1 cellular context compared by ENCODE assay signal in the genomic region with DNA sequence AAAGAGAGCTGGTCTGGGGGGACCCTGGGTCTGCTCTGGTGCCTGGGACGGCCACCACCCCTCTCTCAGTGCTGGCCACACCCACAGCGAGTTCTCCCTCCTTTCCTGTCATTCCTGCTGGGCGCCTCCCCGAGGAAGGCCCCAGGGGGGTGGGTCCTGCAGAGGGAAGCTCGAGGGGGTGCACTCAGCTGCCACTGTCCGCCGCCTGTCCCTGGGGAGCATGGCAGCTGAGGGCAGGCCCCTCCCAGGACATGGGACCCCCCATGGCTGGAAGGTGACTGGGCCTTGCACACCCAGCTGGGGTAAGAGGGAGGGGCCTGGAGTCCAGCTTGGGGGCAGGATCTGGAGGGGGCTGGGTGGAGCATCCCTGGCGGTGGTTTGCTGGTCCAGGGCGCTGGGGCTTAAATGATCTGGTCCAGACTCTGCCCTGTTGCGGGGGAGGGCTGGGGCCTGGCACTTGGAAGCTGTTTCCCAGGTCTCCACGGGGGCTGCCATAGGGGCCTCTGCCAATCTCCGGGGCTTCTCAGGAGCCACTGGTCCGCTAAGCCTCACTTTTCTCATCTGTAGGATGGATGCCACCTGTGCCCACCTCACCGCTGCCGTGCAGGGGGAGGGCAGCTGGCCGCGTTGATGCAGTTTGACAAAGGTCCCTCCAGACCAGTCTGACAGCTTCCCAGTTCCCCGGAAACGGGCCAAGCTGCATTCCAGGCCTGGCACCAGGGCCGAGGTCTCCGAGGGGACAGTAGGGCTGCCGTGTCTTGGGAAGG.
TF ChIP-seq lines count a peak whose summit lies in the region.

No MANE protein-coding gene starts in this region.

TF ChIP-seq in GM23338, 12 proteins besides CTCF, POLR2A, EP300 and RAD21 (continued from another document):
- TF ChIP-seq, protein P1, sequence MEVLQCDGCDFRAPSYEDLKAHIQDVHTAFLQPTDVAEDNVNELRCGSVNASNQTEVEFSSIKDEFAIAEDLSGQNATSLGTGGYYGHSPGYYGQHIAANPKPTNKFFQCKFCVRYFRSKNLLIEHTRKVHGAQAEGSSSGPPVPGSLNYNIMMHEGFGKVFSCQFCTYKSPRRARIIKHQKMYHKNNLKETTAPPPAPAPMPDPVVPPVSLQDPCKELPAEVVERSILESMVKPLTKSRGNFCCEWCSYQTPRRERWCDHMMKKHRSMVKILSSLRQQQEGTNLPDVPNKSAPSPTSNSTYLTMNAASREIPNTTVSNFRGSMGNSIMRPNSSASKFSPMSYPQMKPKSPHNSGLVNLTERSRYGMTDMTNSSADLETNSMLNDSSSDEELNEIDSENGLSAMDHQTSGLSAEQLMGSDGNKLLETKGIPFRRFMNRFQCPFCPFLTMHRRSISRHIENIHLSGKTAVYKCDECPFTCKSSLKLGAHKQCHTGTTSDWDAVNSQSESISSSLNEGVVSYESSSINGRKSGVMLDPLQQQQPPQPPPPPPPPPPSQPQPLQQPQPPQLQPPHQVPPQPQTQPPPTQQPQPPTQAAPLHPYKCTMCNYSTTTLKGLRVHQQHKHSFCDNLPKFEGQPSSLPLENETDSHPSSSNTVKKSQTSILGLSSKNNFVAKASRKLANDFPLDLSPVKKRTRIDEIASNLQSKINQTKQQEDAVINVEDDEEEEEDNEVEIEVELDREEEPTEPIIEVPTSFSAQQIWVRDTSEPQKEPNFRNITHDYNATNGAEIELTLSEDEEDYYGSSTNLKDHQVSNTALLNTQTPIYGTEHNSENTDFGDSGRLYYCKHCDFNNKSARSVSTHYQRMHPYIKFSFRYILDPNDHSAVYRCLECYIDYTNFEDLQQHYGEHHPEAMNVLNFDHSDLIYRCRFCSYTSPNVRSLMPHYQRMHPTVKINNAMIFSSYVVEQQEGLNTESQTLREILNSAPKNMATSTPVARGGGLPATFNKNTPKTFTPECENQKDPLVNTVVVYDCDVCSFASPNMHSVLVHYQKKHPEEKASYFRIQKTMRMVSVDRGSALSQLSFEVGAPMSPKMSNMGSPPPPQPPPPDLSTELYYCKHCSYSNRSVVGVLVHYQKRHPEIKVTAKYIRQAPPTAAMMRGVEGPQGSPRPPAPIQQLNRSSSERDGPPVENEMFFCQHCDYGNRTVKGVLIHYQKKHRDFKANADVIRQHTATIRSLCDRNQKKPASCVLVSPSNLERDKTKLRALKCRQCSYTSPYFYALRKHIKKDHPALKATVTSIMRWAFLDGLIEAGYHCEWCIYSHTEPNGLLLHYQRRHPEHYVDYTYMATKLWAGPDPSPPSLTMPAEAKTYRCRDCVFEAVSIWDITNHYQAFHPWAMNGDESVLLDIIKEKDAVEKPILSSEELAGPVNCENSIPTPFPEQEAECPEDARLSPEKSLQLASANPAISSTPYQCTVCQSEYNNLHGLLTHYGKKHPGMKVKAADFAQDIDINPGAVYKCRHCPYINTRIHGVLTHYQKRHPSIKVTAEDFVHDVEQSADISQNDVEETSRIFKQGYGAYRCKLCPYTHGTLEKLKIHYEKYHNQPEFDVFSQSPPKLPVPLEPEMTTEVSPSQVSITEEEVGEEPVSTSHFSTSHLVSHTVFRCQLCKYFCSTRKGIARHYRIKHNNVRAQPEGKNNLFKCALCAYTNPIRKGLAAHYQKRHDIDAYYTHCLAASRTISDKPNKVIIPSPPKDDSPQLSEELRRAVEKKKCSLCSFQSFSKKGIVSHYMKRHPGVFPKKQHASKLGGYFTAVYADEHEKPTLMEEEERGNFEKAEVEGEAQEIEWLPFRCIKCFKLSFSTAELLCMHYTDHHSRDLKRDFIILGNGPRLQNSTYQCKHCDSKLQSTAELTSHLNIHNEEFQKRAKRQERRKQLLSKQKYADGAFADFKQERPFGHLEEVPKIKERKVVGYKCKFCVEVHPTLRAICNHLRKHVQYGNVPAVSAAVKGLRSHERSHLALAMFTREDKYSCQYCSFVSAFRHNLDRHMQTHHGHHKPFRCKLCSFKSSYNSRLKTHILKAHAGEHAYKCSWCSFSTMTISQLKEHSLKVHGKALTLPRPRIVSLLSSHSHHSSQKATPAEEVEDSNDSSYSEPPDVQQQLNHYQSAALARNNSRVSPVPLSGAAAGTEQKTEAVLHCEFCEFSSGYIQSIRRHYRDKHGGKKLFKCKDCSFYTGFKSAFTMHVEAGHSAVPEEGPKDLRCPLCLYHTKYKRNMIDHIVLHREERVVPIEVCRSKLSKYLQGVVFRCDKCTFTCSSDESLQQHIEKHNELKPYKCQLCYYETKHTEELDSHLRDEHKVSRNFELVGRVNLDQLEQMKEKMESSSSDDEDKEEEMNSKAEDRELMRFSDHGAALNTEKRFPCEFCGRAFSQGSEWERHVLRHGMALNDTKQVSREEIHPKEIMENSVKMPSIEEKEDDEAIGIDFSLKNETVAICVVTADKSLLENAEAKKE (CRISPR knock-in tag; IDR thresholded peaks at IDR 0.05), result no peak
- no peak for TF ChIP-seq CREB1 (CRISPR knock-in tag; IDR thresholded peaks at IDR 0.05; ENCODE audit: low read depth)
- TF ChIP-seq ZNF331 (CRISPR knock-in tag; IDR thresholded peaks at IDR 0.05; ENCODE audit: low read depth), result no peak
- TF ChIP-seq, protein P2, sequence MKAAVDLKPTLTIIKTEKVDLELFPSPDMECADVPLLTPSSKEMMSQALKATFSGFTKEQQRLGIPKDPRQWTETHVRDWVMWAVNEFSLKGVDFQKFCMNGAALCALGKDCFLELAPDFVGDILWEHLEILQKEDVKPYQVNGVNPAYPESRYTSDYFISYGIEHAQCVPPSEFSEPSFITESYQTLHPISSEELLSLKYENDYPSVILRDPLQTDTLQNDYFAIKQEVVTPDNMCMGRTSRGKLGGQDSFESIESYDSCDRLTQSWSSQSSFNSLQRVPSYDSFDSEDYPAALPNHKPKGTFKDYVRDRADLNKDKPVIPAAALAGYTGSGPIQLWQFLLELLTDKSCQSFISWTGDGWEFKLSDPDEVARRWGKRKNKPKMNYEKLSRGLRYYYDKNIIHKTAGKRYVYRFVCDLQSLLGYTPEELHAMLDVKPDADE (IDR thresholded peaks at IDR 0.05), result no peak
- no peak for TF ChIP-seq STAT1 (IDR thresholded peaks at IDR 0.05; ENCODE audit: unreplicated experiment)
- no peak for TF ChIP-seq JUNB (IDR thresholded peaks at IDR 0.05; ENCODE audit: unreplicated experiment)
- no peak for TF ChIP-seq ZNF114 (CRISPR knock-in tag; IDR thresholded peaks at IDR 0.05)
